In genomic region chr3:71218508-71218907, GRCh38 we compare ENCODE assay signal across 35 cellular contexts.
DNase-seq lines count a peak whose midpoint lies in the region; ATAC-seq and TF ChIP-seq lines count a peak whose summit lies in the region.
"Had no signal": no experiment of that assay in that cellular context is flagged by ENCODE, and none has a peak within 500 bp of the region (broad histone marks: within the 10 kb centered on the region; RNA-seq: fewer than 3 reads in every experiment).

No MANE protein-coding gene starts in this region.

- TF ChIP-seq CTCF in GM23338 (conservative IDR thresholded peaks at IDR 0.05; ENCODE audit: low read depth in 2 of 2): no peak
- TF ChIP-seq CTCF in activated B cell treated with CpG ODN at 0.5 μM for 24 hours (IDR thresholded peaks at IDR 0.05): no peak

- POLR2A ChIA-PET in activated B cell treated with CpG ODN at 0.5 μM for 24 hours (lab: Charles Lee): interaction anchor here (0.6 kb wide), 1 partner anchor 278 kb away, joined by 4 read pairs; no protein-coding TSS in a partner anchor
- POLR2A ChIA-PET in naive thymus-derived CD8-positive, alpha-beta T cell (lab: Charles Lee): no interaction called here

- no peaks in the 10 kb centered on the region for H3F3A ChIP-seq in GM23338 (replicated peaks; ENCODE audit: low read depth)

- peaks cover 3% of the 10 kb centered on the region for H3K9me2 ChIP-seq in GM23338 (ENCODE audit: insufficient read depth)

- no peaks in the 10 kb centered on the region; the same call in 2 of the 3 replicates for H3K36me3 Mint-ChIP-seq in GM23338 (ENCODE audit: low read depth)
- H3K36me3 Mint-ChIP-seq in activated B cell treated with CpG ODN at 0.5 μM for 24 hours (ENCODE audit: low read depth): peaks cover 37% of the 10 kb centered on the region
- H3K36me3 Mint-ChIP-seq in naive thymus-derived CD8-positive, alpha-beta T cell: peaks cover 16 to 66% (median 33%) of the 10 kb centered on the region in 3 donors

- no peak overlapping the region for H3K4me3 ChIP-seq in GM23338
- H3K4me3 ChIP-seq: esophagus muscularis mucosa, psoas muscle, sigmoid colon, upper lobe of left lung had no signal

- peak overlapping the region; percentile 57; the same call in 1 of the 2 replicates for H3K27ac ChIP-seq in GM23338 (ENCODE audit: low read depth)
- H3K27ac ChIP-seq: brain microvascular endothelial cell, C4-2B, esophagus muscularis mucosa, psoas muscle, sigmoid colon, upper lobe of left lung, VCaP had no signal

- H3K79me2 ChIP-seq in GM23338 (replicated peaks; ENCODE audit: insufficient read depth): no peaks in the 10 kb centered on the region; the same call in 1 of the 2 replicates

- no peaks in the 10 kb centered on the region for H4K20me1 ChIP-seq in GM23338 (replicated peaks; ENCODE audit: insufficient read depth)

- H3K27me3 Mint-ChIP-seq in GM23338 (ENCODE audit: insufficient read depth, low read depth, poor library complexity) (peaks cover 10% of the 10 kb centered on the region), activated B cell treated with CpG ODN at 0.5 μM for 24 hours (no peaks in the 10 kb centered on the region)
- no peaks in the 10 kb centered on the region for H3K27me3 Mint-ChIP-seq in naive thymus-derived CD8-positive, alpha-beta T cell

- H2AFZ ChIP-seq in GM23338: no peak overlapping the region

- CTCF ChIA-PET in activated B cell treated with CpG ODN at 0.5 μM for 24 hours (lab: Charles Lee): no interaction called here

- no peak overlapping the region; the same call in none of the 2 replicates for H3K27ac Mint-ChIP-seq in GM23338
- peak overlapping the region; percentile 60 for H3K27ac Mint-ChIP-seq in activated B cell treated with CpG ODN at 0.5 μM for 24 hours
- H3K27ac Mint-ChIP-seq in naive thymus-derived CD8-positive, alpha-beta T cell: peak overlapping the region; percentile 34 to 88 (median 78)
- H3K27ac Mint-ChIP-seq: HFFc6 had no signal

- peaks cover 24% of the 10 kb centered on the region for H3K4me1 ChIP-seq in GM23338 (ENCODE audit: insufficient read depth)
- H3K4me1 ChIP-seq: psoas muscle, upper lobe of left lung had no signal

- intact Hi-C loops in activated B cell treated with CpG ODN at 0.5 μM for 24 hours (cut with micrococcal nuclease): no loop called here

- ATAC-seq in GM23338 (no peak), activated B cell treated with CpG ODN at 0.5 μM for 24 hours (ENCODE audit: low read depth) (no peak), GM19023 (IDR thresholded peaks at IDR 0.05; ENCODE audit: unreplicated experiment) (no peak)
- ATAC-seq in naive thymus-derived CD8-positive, alpha-beta T cell: no peak
- ATAC-seq: activated T-cell treated with anti-CD3 and anti-CD28 coated beads, Interleukin-2, amount 50 U/mL, for 4 hours had no signal

- H3K36me3 ChIP-seq in GM23338 (ENCODE audit: insufficient read depth): no peaks in the 10 kb centered on the region
- H3K36me3 ChIP-seq: brain microvascular endothelial cell, sigmoid colon, upper lobe of left lung had no signal

- H3K4me3 Mint-ChIP-seq in GM23338 (no peak overlapping the region), activated B cell treated with CpG ODN at 0.5 μM for 24 hours (no peak overlapping the region)
- H3K4me3 Mint-ChIP-seq in naive thymus-derived CD8-positive, alpha-beta T cell: peak overlapping the region in 1 of 10 donors; percentile 6
- H3K4me3 Mint-ChIP-seq: activated CD4-positive, alpha-beta T cell treated with anti-CD3 and anti-CD28 coated beads, Interleukin-2, amount 10 ng/mL, durations not matched to agents 24 days and 14 days; activated T-cell treated with anti-CD3 and anti-CD28 coated beads, Interleukin-2, amount 50 U/mL, for 4 hours; HFFc6 had no signal

- H3K4me1 Mint-ChIP-seq in GM23338: peaks cover 42% of the 10 kb centered on the region
- H3K4me1 Mint-ChIP-seq in activated B cell treated with CpG ODN at 0.5 μM for 24 hours: peaks cover 65% of the 10 kb centered on the region
- peaks cover 50 to 84% (median 82%) of the 10 kb centered on the region in 4 donors for H3K4me1 Mint-ChIP-seq in naive thymus-derived CD8-positive, alpha-beta T cell

- DNase-seq in DMS53 (lab: John Stamatoyannopoulos, UW) (peak; percentile 37), DMS53 treated with DMSO at 0.1 percent for 48 hours (lab: John Stamatoyannopoulos, UW; ENCODE audit: unreplicated experiment) (no peak), GM23338 (ENCODE audit: low spot score) (no peak), activated B cell treated with CpG ODN at 0.5 μM for 24 hours (no peak), amniotic stem cell (lab: John Stamatoyannopoulos, UW) (no peak), D341Med (ENCODE audit: low spot score) (no peak)
- no peak for DNase-seq in naive thymus-derived CD8-positive, alpha-beta T cell
- DNase-seq: 8988T; activated CD4-positive, alpha-beta T cell treated with anti-CD3 and anti-CD28 coated beads, Interleukin-2, amount 10 ng/mL, durations not matched to agents 24 days and 14 days; activated naive CD4-positive, alpha-beta T cell; activated T-cell treated with anti-CD3 and anti-CD28 coated beads, Interleukin-2, amount 50 U/mL, for 4 hours; amygdala; brain microvascular endothelial cell; Calu3; foreskin fibroblast; GOT3; head of caudate nucleus; HFFc6; KG1; NCI-H1417 treated with DMSO at 0.1 percent for 48 hours; NCI-H2107; NCI-H446; occipital lobe; psoas muscle; sigmoid colon; stimulated activated CD4-positive, alpha-beta T cell treated with anti-CD3 and anti-CD28 coated beads, Interleukin-12 subunit alpha, Interleukin-12 subunit beta, amount 100 ng/mL, for 4 hours; stimulated activated CD4-positive, alpha-beta T cell treated with anti-CD3 and anti-CD28 coated beads, Interleukin-4, amount 100 ng/mL, for 24 hours; substantia nigra; SW 1271; T-helper 9 cell; upper lobe of left lung had no signal

- H3K9me3 Mint-ChIP-seq in GM23338: no peaks in the 10 kb centered on the region
- peaks cover 3% of the 10 kb centered on the region for H3K9me3 Mint-ChIP-seq in activated B cell treated with CpG ODN at 0.5 μM for 24 hours
- H3K9me3 Mint-ChIP-seq in naive thymus-derived CD8-positive, alpha-beta T cell: peaks cover 0 to 17% (median 2%) of the 10 kb centered on the region in 9 donors
- H3K9me3 Mint-ChIP-seq: HFFc6 had no signal

- no peaks in the 10 kb centered on the region for H3K27me3 ChIP-seq in GM23338 (ENCODE audit: insufficient read depth)
- H3K27me3 ChIP-seq: brain microvascular endothelial cell, esophagus muscularis mucosa, sigmoid colon, upper lobe of left lung had no signal

- H3K4me2 ChIP-seq in GM23338: 0 out of 2 replicates have a peak overlapping the region, but pooled peaks have one; percentile 5

TF ChIP-seq in GM23338, 12 proteins besides CTCF, POLR2A, EP300 and RAD21 (continues in another document):
- TF ChIP-seq ZNF114 (CRISPR knock-in tag; IDR thresholded peaks at IDR 0.05) (no peak), STAT1 (IDR thresholded peaks at IDR 0.05; ENCODE audit: unreplicated experiment) (no peak), ETS1 (IDR thresholded peaks at IDR 0.05) (no peak), JUNB (IDR thresholded peaks at IDR 0.05; ENCODE audit: unreplicated experiment) (no peak), ZNF331 (CRISPR knock-in tag; IDR thresholded peaks at IDR 0.05; ENCODE audit: low read depth) (no peak), CREB1 (CRISPR knock-in tag; IDR thresholded peaks at IDR 0.05; ENCODE audit: low read depth) (no peak), EZH2 (IDR thresholded peaks at IDR 0.05; ENCODE audit: low read depth, unreplicated experiment) (no peak)
